Comparison of ENCODE assay signal across 1 cellular context in the genomic region with DNA sequence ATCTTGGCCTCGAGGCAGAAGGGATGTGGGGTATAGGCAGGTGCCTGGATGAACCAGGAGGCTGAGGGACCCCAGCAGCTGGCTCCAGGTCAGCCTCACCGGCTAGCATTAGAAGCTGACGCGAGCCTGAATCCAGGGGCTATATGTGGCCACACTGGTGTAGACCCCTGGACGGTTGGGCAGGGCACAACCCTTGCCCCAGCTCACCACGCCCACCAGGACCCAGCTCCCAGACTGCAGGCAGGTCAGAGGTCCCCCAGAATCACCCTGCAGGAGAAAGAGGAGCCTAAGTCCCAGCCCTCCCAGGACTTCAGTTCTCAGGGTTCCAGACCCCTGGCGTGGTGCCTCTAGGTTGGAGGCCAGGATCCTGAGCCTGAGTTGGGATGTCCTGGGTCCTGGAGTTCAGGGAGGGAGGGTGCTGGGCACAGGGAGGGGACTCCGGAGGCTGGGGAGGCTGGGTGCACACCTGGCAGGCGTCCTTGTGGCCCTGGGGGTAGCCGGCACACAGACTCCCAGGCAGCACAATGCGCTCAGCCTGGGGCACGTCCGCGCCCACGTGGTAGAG.
TF ChIP-seq lines count a peak whose summit lies in the region.

No MANE protein-coding gene starts in this region.

TF ChIP-seq in WTC11, 78 proteins besides CTCF, POLR2A, EP300 and RAD21 (continued from another document):
- TF ChIP-seq, protein P1, sequence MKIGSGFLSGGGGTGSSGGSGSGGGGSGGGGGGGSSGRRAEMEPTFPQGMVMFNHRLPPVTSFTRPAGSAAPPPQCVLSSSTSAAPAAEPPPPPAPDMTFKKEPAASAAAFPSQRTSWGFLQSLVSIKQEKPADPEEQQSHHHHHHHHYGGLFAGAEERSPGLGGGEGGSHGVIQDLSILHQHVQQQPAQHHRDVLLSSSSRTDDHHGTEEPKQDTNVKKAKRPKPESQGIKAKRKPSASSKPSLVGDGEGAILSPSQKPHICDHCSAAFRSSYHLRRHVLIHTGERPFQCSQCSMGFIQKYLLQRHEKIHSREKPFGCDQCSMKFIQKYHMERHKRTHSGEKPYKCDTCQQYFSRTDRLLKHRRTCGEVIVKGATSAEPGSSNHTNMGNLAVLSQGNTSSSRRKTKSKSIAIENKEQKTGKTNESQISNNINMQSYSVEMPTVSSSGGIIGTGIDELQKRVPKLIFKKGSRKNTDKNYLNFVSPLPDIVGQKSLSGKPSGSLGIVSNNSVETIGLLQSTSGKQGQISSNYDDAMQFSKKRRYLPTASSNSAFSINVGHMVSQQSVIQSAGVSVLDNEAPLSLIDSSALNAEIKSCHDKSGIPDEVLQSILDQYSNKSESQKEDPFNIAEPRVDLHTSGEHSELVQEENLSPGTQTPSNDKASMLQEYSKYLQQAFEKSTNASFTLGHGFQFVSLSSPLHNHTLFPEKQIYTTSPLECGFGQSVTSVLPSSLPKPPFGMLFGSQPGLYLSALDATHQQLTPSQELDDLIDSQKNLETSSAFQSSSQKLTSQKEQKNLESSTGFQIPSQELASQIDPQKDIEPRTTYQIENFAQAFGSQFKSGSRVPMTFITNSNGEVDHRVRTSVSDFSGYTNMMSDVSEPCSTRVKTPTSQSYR (CRISPR knock-in tag; IDR thresholded peaks at IDR 0.05): no peak
- TF ChIP-seq JUN (CRISPR knock-in tag; IDR thresholded peaks at IDR 0.05) (no peak), ETV6 (CRISPR knock-in tag; IDR thresholded peaks at IDR 0.05) (no peak), ZNF232 (CRISPR knock-in tag; IDR thresholded peaks at IDR 0.05) (no peak), ZNF121 (CRISPR knock-in tag; IDR thresholded peaks at IDR 0.05) (no peak), TP53 (CRISPR knock-in tag; IDR thresholded peaks at IDR 0.05) (no peak)
- TF ChIP-seq, protein P2, sequence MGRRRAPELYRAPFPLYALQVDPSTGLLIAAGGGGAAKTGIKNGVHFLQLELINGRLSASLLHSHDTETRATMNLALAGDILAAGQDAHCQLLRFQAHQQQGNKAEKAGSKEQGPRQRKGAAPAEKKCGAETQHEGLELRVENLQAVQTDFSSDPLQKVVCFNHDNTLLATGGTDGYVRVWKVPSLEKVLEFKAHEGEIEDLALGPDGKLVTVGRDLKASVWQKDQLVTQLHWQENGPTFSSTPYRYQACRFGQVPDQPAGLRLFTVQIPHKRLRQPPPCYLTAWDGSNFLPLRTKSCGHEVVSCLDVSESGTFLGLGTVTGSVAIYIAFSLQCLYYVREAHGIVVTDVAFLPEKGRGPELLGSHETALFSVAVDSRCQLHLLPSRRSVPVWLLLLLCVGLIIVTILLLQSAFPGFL (CRISPR knock-in tag; IDR thresholded peaks at IDR 0.05; ENCODE audit: borderline replicate concordance): no peak
TF ChIP-seq in WTC11: peak in this region for 0.
